In genomic region chr14:74495356-74495755, GRCh38 we compare ENCODE assay signal across 13 cellular contexts. TPM values are rescaled to one million over a fixed set of nuclear protein-coding genes. Genes with fewer than 3 reads are reported as not detected.
DNase-seq lines count a peak whose midpoint lies in the region; ATAC-seq, FAIRE-seq and TF ChIP-seq lines count a peak whose summit lies in the region.
"Had no signal": no experiment of that assay in that cellular context is flagged by ENCODE, and none has a peak within 500 bp of the region (broad histone marks: within the 10 kb centered on the region; RNA-seq: fewer than 3 reads in every experiment).

No MANE protein-coding gene starts in this region.

- H3K9ac ChIP-seq in GM12878 (ENCODE audit: control insufficient read depth, insufficient read depth, low read length), result no peak overlapping the region

- H3K4me1 ChIP-seq in left ventricle myocardium inferior (peaks cover 49% of the 10 kb centered on the region), heart right ventricle (peaks cover 3 to 46% (median 39%) of the 10 kb centered on the region in 9 donors), OCI-LY7 (ENCODE audit: insufficient read depth, low read length, poor library complexity, severe bottlenecking) (peaks cover 30% of the 10 kb centered on the region), GM12878 (ENCODE audit: control insufficient read depth, insufficient read depth, low read length) (peaks cover 3% of the 10 kb centered on the region; the same call in 1 of the 2 replicates)

- DNase-seq in left ventricle myocardium inferior, result no peak
- no peak for DNase-seq in heart right ventricle
- DNase-seq in OCI-LY7 (ENCODE audit: low spot score), result no peak
- DNase-seq in GM12878 (ENCODE audit: low read depth, low spot score), result no peak
- DNase-seq in stimulated activated naive B cell treated with anti-CD40 and anti-IgM and Interleukin-4, amounts not matched to agents 10 μg/mL and 1 μg/mL and 100 μg/mL, for 72 hours, result no peak
- DNase-seq in activated effector memory CD4-positive, alpha-beta T cell treated with anti-CD3 and anti-CD28 coated beads, Interleukin-2, amount 50 U/mL, for 16 hours, result no peak
- DNase-seq: amygdala, dermis blood vessel endothelial cell, GF-D8, NCI-H1092 had no signal

- H3K4me3 Mint-ChIP-seq in stimulated activated naive B cell treated with anti-CD40 and anti-IgM and Interleukin-4, amounts not matched to agents 10 μg/mL and 1 μg/mL and 100 μg/mL, for 72 hours, result peak overlapping the region in 1 of 2 donors; percentile 47
- no peak overlapping the region for H3K4me3 Mint-ChIP-seq in stimulated activated memory B cell treated with anti-CD40 and anti-IgM and Interleukin-4, amounts not matched to agents 10 μg/mL and 1 μg/mL and 100 μg/mL, for 72 hours

- TF ChIP-seq RAD21 in GM12878 (IDR thresholded peaks at IDR 0.05; ENCODE audit: insufficient read depth, low read depth, low read length), result no peak

- SMC1A ChIA-PET in GM12878 (lab: Charles Lee; ENCODE audit: uncharacterized antibody, unreplicated experiment), result interaction anchor here (1.2 to 1.6 kb wide), 2 partner anchors 11 to 267 kb away, joined by 3 read pairs; no protein-coding TSS in a partner anchor

- peak overlapping the region; percentile 89 for H3K4me2 ChIP-seq in OCI-LY7 (ENCODE audit: low read length)
- H3K4me2 ChIP-seq in GM12878 (ENCODE audit: control insufficient read depth, insufficient read depth), result peak overlapping the region; percentile 97; the same call in 1 of the 2 replicates

- H3K27ac ChIP-seq in left ventricle myocardium inferior (replicated peaks) (peak overlapping the region; percentile 95), heart right ventricle (peak overlapping the region in 4 of 10 donors; percentile 3 to 41 (median 8)), OCI-LY7 (ENCODE audit: low read depth, low read length, poor library complexity, severe bottlenecking) (peak overlapping the region; percentile 24), GM12878 (ENCODE audit: control insufficient read depth, insufficient read depth) (no peak overlapping the region)

- H2AFZ ChIP-seq in OCI-LY7 (ENCODE audit: low read length) (no peak overlapping the region), GM12878 (ENCODE audit: control insufficient read depth, low read depth, low read length) (no peak overlapping the region)

- no peaks in the 10 kb centered on the region for H3K27me3 Mint-ChIP-seq in stimulated activated naive B cell treated with anti-CD40 and anti-IgM and Interleukin-4, amounts not matched to agents 10 μg/mL and 1 μg/mL and 100 μg/mL, for 72 hours
- H3K27me3 Mint-ChIP-seq in stimulated activated memory B cell treated with anti-CD40 and anti-IgM and Interleukin-4, amounts not matched to agents 10 μg/mL and 1 μg/mL and 100 μg/mL, for 72 hours, result no peaks in the 10 kb centered on the region

- H3K27me3 ChIP-seq in left ventricle myocardium inferior (ENCODE audit: low read depth), result no peaks in the 10 kb centered on the region
- H3K27me3 ChIP-seq in heart right ventricle, result no peaks in the 10 kb centered on the region
- H3K27me3 ChIP-seq in GM12878 (replicated peaks in 1 of 2; ENCODE audit: control insufficient read depth in 2 of 2, insufficient read depth in 2 of 2, low read length in 1 of 2), result no peaks in the 10 kb centered on the region

- H4K20me1 ChIP-seq in OCI-LY7 (ENCODE audit: insufficient read depth, low read length), result no peaks in the 10 kb centered on the region
- H4K20me1 ChIP-seq in GM12878 (ENCODE audit: control insufficient read depth, insufficient read depth), result no peaks in the 10 kb centered on the region

- 39 to 43% methylated on average over 2 of the region's 2 CpGs for WGBS in heart right ventricle, 2 donors
- WGBS in GM12878 (ENCODE audit: insufficient coverage, insufficient replicate concordance, low lambda C conversion rate, missing lambda C conversion rate), result 43% methylated on average over 2 of the region's 2 CpGs

- BruUV-seq in OCI-LY7 (replicated peaks; lab: Mats Ljungman, UMichigan) (no TSS peak), GM12878 (replicated peaks; lab: Mats Ljungman, UMichigan) (no TSS peak)

- ATAC-seq in heart right ventricle (no peak), GM12878 (no peak), GM19035 (IDR thresholded peaks at IDR 0.05; ENCODE audit: unreplicated experiment) (no peak)
- ATAC-seq in stimulated activated naive B cell treated with anti-CD40 and anti-IgM and Interleukin-4, amounts not matched to agents 10 μg/mL and 1 μg/mL and 100 μg/mL, for 72 hours (replicated peaks), result no peak
- ATAC-seq in stimulated activated memory B cell treated with anti-CD40 and anti-IgM and Interleukin-4, amounts not matched to agents 10 μg/mL and 1 μg/mL and 100 μg/mL, for 72 hours, result no peak
- ATAC-seq: left lobe of liver had no signal

- TF ChIP-seq CTCF in left ventricle myocardium inferior (IDR thresholded peaks at IDR 0.05; ENCODE audit: borderline replicate concordance) (no peak), heart right ventricle (IDR thresholded peaks at IDR 0.05) (no peak), OCI-LY7 (conservative IDR thresholded peaks at IDR 0.05; ENCODE audit: low read length) (no peak), GM12878 (IDR thresholded peaks at IDR 0.05 in 2 of 3, conservative IDR thresholded peaks at IDR 0.05 in 1 of 3; ENCODE audit: control insufficient read depth in 2 of 3, extremely low read depth in 1 of 3, insufficient read depth in 1 of 3, low read depth in 3 of 3, low read length in 3 of 3) (no peak)

- FAIRE-seq in GM12878 (lab: Jason Lieb, UNC), result no peak

- no peaks in the 10 kb centered on the region for H3K9me3 ChIP-seq in left ventricle myocardium inferior (replicated peaks)
- H3K9me3 ChIP-seq in heart right ventricle, result no peaks in the 10 kb centered on the region
- no peaks in the 10 kb centered on the region for H3K9me3 ChIP-seq in OCI-LY7 (ENCODE audit: low read length)
- no peaks in the 10 kb centered on the region for H3K9me3 ChIP-seq in GM12878 (replicated peaks; ENCODE audit: control insufficient read depth, insufficient read depth, low read length)

- RAD21 ChIA-PET in GM12878 (lab: Charles Lee; ENCODE audit: unreplicated experiment), result no interaction called here

- intact Hi-C loops in left ventricle myocardium inferior (cut with micrococcal nuclease), result no loop called here
- intact Hi-C loops in heart right ventricle (cut with DNase I), result loop anchor here in 2 of 10 donors (10.0 kb wide), 2 partner anchors 99 to 119 kb away; partner anchors contain the start of gene LTBP2 (in 1 of the 2)
- intact Hi-C loops in OCI-LY7 (cut with micrococcal nuclease; ENCODE audit: unreplicated experiment), result loop anchor here (10.0 kb wide), 1 partner anchor 171 kb away; no protein-coding TSS in a partner anchor
- intact Hi-C loops in GM12878 (cut with micrococcal nuclease; ENCODE audit: unreplicated experiment), result no loop called here

- H3K36me3 Mint-ChIP-seq in stimulated activated naive B cell treated with anti-CD40 and anti-IgM and Interleukin-4, amounts not matched to agents 10 μg/mL and 1 μg/mL and 100 μg/mL, for 72 hours, result no peaks in the 10 kb centered on the region
- no peaks in the 10 kb centered on the region for H3K36me3 Mint-ChIP-seq in stimulated activated memory B cell treated with anti-CD40 and anti-IgM and Interleukin-4, amounts not matched to agents 10 μg/mL and 1 μg/mL and 100 μg/mL, for 72 hours

- peak overlapping the region; percentile 14 for H3K27ac Mint-ChIP-seq in stimulated activated naive B cell treated with anti-CD40 and anti-IgM and Interleukin-4, amounts not matched to agents 10 μg/mL and 1 μg/mL and 100 μg/mL, for 72 hours
- no peak overlapping the region for H3K27ac Mint-ChIP-seq in stimulated activated memory B cell treated with anti-CD40 and anti-IgM and Interleukin-4, amounts not matched to agents 10 μg/mL and 1 μg/mL and 100 μg/mL, for 72 hours

- H3K9me3 Mint-ChIP-seq in stimulated activated naive B cell treated with anti-CD40 and anti-IgM and Interleukin-4, amounts not matched to agents 10 μg/mL and 1 μg/mL and 100 μg/mL, for 72 hours, result no peaks in the 10 kb centered on the region
- no peaks in the 10 kb centered on the region for H3K9me3 Mint-ChIP-seq in stimulated activated memory B cell treated with anti-CD40 and anti-IgM and Interleukin-4, amounts not matched to agents 10 μg/mL and 1 μg/mL and 100 μg/mL, for 72 hours

- H3K4me3 ChIP-seq in left ventricle myocardium inferior, result no peak overlapping the region
- H3K4me3 ChIP-seq in heart right ventricle, result peak overlapping the region in 1 of 10 donors; percentile 5
- H3K4me3 ChIP-seq in OCI-LY7 (ENCODE audit: low read depth, low read length, poor library complexity, severe bottlenecking), result peak overlapping the region; percentile 89
- H3K4me3 ChIP-seq in GM12878, result no peak overlapping the region

- TF ChIP-seq POLR2A in GM12878 (IDR thresholded peaks at IDR 0.05; ENCODE audit: low read depth, low read length), result no peak

- no peaks in the 10 kb centered on the region for H3K9me2 ChIP-seq in OCI-LY7 (ENCODE audit: insufficient read depth, low read length)

- POLR2A ChIA-PET in OCI-LY7 (lab: Charles Lee), result interaction anchor here (0.7 to 1.8 kb wide), 2 partner anchors 8 to 93 kb away, joined by 3 to 4 read pairs; no protein-coding TSS in a partner anchor
- POLR2A ChIA-PET in GM12878 (lab: Charles Lee), result no interaction called here

- no peak for TF ChIP-seq EP300 in GM12878 (IDR thresholded peaks at IDR 0.05; ENCODE audit: borderline replicate concordance in 1 of 2, control insufficient read depth in 1 of 2, low read depth in 2 of 2, low read length in 2 of 2)

- no peaks in the 10 kb centered on the region for H3K36me3 ChIP-seq in left ventricle myocardium inferior
- H3K36me3 ChIP-seq in heart right ventricle, result peaks cover 0 to 45% (median under 1%) of the 10 kb centered on the region in 9 donors
- H3K36me3 ChIP-seq in OCI-LY7 (ENCODE audit: insufficient read depth, low read length), result peaks cover 14% of the 10 kb centered on the region; the same call in 1 of the 2 replicates
- H3K36me3 ChIP-seq in GM12878 (ENCODE audit: control insufficient read depth in 2 of 2, insufficient read depth in 2 of 2, low read length in 1 of 2), result no peaks in the 10 kb centered on the region

- H3K79me2 ChIP-seq in OCI-LY7 (ENCODE audit: insufficient read depth, low read depth, low read length) (peaks cover 10% of the 10 kb centered on the region; the same call in 1 of the 2 replicates), GM12878 (ENCODE audit: control insufficient read depth, insufficient read depth, low read length) (peaks cover 11% of the 10 kb centered on the region)

- in situ Hi-C loops in GM12878 (cut with MboI), result no loop called here

- H3K4me1 Mint-ChIP-seq in stimulated activated naive B cell treated with anti-CD40 and anti-IgM and Interleukin-4, amounts not matched to agents 10 μg/mL and 1 μg/mL and 100 μg/mL, for 72 hours, result peaks cover 12 to 22% of the 10 kb centered on the region in 2 donors
- peaks cover 14% of the 10 kb centered on the region for H3K4me1 Mint-ChIP-seq in stimulated activated memory B cell treated with anti-CD40 and anti-IgM and Interleukin-4, amounts not matched to agents 10 μg/mL and 1 μg/mL and 100 μg/mL, for 72 hours

- CTCF ChIA-PET in OCI-LY7 (lab: Charles Lee; ENCODE audit: unreplicated experiment), result no interaction called here
- CTCF ChIA-PET in GM12878 (lab: Yijun Ruan, JAX), result interaction anchor here (0.7 to 1.2 kb wide), 4 partner anchors 9 to 243 kb away, joined by 3 to 5 read pairs (median 3); no protein-coding TSS in a partner anchor

RNA-seq across cellular contexts. Expression of gene ISCA2, which starts 1.8 kb away (rescaled TPM):
- total RNA-seq in left ventricle myocardium inferior (45.8 TPM), heart right ventricle (10 to 100 TPM; 32.0 to 44.3 (median 40.3) TPM), OCI-LY7 (2022) (46.2 and 50.0 TPM in 2 replicates), GM12878 (2014; rRNA removed) (25.1 and 33.5 TPM in 2 replicates), GM12878 (2014; rRNA removed; fragmentation: Illumina TruSeq; extraction: Trizol) (15.2 and 16.7 TPM in 2 replicates), GM12878 (2021) (32.7 and 34.5 TPM in 2 replicates)
- polyA plus RNA-seq in heart right ventricle (10 to 100 TPM; 20.6 to 32.1 TPM), GM12878 (2011; rRNA removed) (42.3 and 50.9 TPM in 2 replicates), GM12878 (2014; fragmentation: Illumina TruSeq; extraction: Trizol) (32.3 and 41.6 TPM in 2 replicates), GM12878 (2014; fragmentation: Nextera tagmentation; extraction: Ambion mirVana) (10 to 100 TPM in 1 of 2 experiments, 1 to 10 TPM in 1; 7.5 to 22.5 TPM), GM12878 (2014; rRNA removed) (34.0 and 46.5 TPM in 2 replicates), GM12878 (2016; fragmentation: Nextera tagmentation; extraction: Ambion mirVana) (100 to 1,000 TPM; 104 to 116 TPM)
- 19.6 and 38.4 TPM in 2 replicates for total RNA-seq in OCI-LY7 (2014; rRNA removed; shearing (Covaris generic))
- 24.7 and 25.9 TPM in 2 replicates for total RNA-seq in GM12878 (2013; cell fraction: nucleolus; rRNA removed)
- 15.0 TPM for polyA plus RNA-seq in GM12878 (2011; ENCODE audit: low read depth)
- 30.7 and 34.1 TPM in 2 replicates for polyA plus RNA-seq in GM12878 (2011; cell fraction: cytosol; rRNA removed)
- polyA plus RNA-seq in GM12878 (2011; cell fraction: nucleus; rRNA removed), result 17.0 and 19.9 TPM in 2 replicates
- polyA plus RNA-seq in GM12878 (2012), result 24.4 and 28.5 TPM in 2 replicates
- polyA minus RNA-seq in GM12878 (2011; rRNA and poly(A)+ RNA removed), result 5.9 and 6.1 TPM in 2 replicates
- polyA minus RNA-seq in GM12878 (2011; cell fraction: cytosol; rRNA and poly(A)+ RNA removed), result 3.1 and 10.0 TPM in 2 replicates
- polyA minus RNA-seq in GM12878 (2011; cell fraction: nucleus; rRNA and poly(A)+ RNA removed), result 2.9 and 3.1 TPM in 2 replicates

RNA-seq across cellular contexts. Expression of gene NPC2, which starts 2.3 kb away (rescaled TPM):
- total RNA-seq in left ventricle myocardium inferior, result 93.5 TPM
- total RNA-seq in heart right ventricle, result 100 to 1,000 TPM in 5 of 10 donors, 10 to 100 TPM in 5; 70.0 to 258 (median 96.0) TPM
- polyA plus RNA-seq in heart right ventricle, result 100 to 1,000 TPM; 130 to 148 TPM
- 52.4 and 80.8 TPM in 2 replicates for total RNA-seq in OCI-LY7 (2014; rRNA removed; shearing (Covaris generic))
- total RNA-seq in OCI-LY7 (2022), result 37.8 and 42.1 TPM in 2 replicates
- total RNA-seq in GM12878 (2013; cell fraction: nucleolus; rRNA removed), result 36.7 and 57.3 TPM in 2 replicates
- total RNA-seq in GM12878 (2014; rRNA removed), result 65.1 and 68.8 TPM in 2 replicates
- total RNA-seq in GM12878 (2014; rRNA removed; fragmentation: Illumina TruSeq; extraction: Trizol), result 40.6 and 44.4 TPM in 2 replicates
- total RNA-seq in GM12878 (2021), result 29.5 and 34.2 TPM in 2 replicates
- polyA plus RNA-seq in GM12878 (2011; ENCODE audit: low read depth), result 94.0 TPM
- 39.2 and 62.6 TPM in 2 replicates for polyA plus RNA-seq in GM12878 (2011; rRNA removed)
- 82.5 and 111 TPM in 2 replicates for polyA plus RNA-seq in GM12878 (2011; cell fraction: cytosol; rRNA removed)
- polyA plus RNA-seq in GM12878 (2011; cell fraction: nucleus; rRNA removed), result 42.5 and 66.1 TPM in 2 replicates
- 118 and 138 TPM in 2 replicates for polyA plus RNA-seq in GM12878 (2012)
- 41.1 and 55.6 TPM in 2 replicates for polyA plus RNA-seq in GM12878 (2014; fragmentation: Illumina TruSeq; extraction: Trizol)
- 100 to 1,000 TPM in 1 of 2 experiments, 10 to 100 TPM in 1; 77.8 to 109 TPM for polyA plus RNA-seq in GM12878 (2014; fragmentation: Nextera tagmentation; extraction: Ambion mirVana)
- polyA plus RNA-seq in GM12878 (2014; rRNA removed), result 81.5 and 85.1 TPM in 2 replicates
- polyA plus RNA-seq in GM12878 (2016; fragmentation: Nextera tagmentation; extraction: Ambion mirVana), result 10 to 100 TPM; 40.6 to 44.7 TPM
- polyA minus RNA-seq in GM12878 (2011; rRNA and poly(A)+ RNA removed), result 30.9 and 31.2 TPM in 2 replicates
- polyA minus RNA-seq in GM12878 (2011; cell fraction: cytosol; rRNA and poly(A)+ RNA removed), result 16.0 and 23.5 TPM in 2 replicates
- 9.8 and 13.1 TPM in 2 replicates for polyA minus RNA-seq in GM12878 (2011; cell fraction: nucleus; rRNA and poly(A)+ RNA removed)
